6 cellular contexts compared by ENCODE assay signal in genomic region chr11:71588319-71588718, GRCh38. TPM values are rescaled to one million over a fixed set of nuclear protein-coding genes. Genes with fewer than 3 reads are reported as not detected.
"Had no signal": no experiment of that assay in that cellular context is flagged by ENCODE, and none has a peak within 500 bp of the region (broad histone marks: within the 10 kb centered on the region; RNA-seq: fewer than 3 reads in every experiment).

No MANE protein-coding gene starts in this region.

RNA-seq across cellular contexts. Expression of gene KRTAP5-11, which starts 5.6 kb away (rescaled TPM):
- total RNA-seq: activated CD4-positive, alpha-beta memory T cell treated with anti-CD3 and anti-CD28 coated beads for 36 hours; activated CD4-positive, alpha-beta T cell treated with anti-CD3 and anti-CD28 coated beads, Interleukin-2, amount 10 ng/mL, durations not matched to agents 7 days and 5 days; activated naive CD4-positive, alpha-beta T cell treated with anti-CD3 and anti-CD28 coated beads, Interleukin-2, amount 50 U/mL, for 72 hours; activated T-cell treated with anti-CD3 and anti-CD28 coated beads, Interleukin-2, amount 50 U/mL, for 4 hours; ascending aorta; T-helper 2 cell treated with Interferon-gamma antibody and Interleukin-4, amounts not matched to agents 100 ng/mL and 5 ng/mL, for 36 hours had no signal

RNA-seq across cellular contexts. Expression of gene KRTAP5-10, which starts 23.0 kb away (rescaled TPM):
- total RNA-seq: activated CD4-positive, alpha-beta memory T cell treated with anti-CD3 and anti-CD28 coated beads for 36 hours; activated CD4-positive, alpha-beta T cell treated with anti-CD3 and anti-CD28 coated beads, Interleukin-2, amount 10 ng/mL, durations not matched to agents 7 days and 5 days; activated naive CD4-positive, alpha-beta T cell treated with anti-CD3 and anti-CD28 coated beads, Interleukin-2, amount 50 U/mL, for 72 hours; activated T-cell treated with anti-CD3 and anti-CD28 coated beads, Interleukin-2, amount 50 U/mL, for 4 hours; ascending aorta; T-helper 2 cell treated with Interferon-gamma antibody and Interleukin-4, amounts not matched to agents 100 ng/mL and 5 ng/mL, for 36 hours had no signal

RNA-seq across cellular contexts. Expression of gene KRTAP5-9, which starts 40.1 kb away (rescaled TPM):
- total RNA-seq: activated naive CD4-positive, alpha-beta T cell treated with anti-CD3 and anti-CD28 coated beads, Interleukin-2, amount 50 U/mL, for 72 hours; activated T-cell treated with anti-CD3 and anti-CD28 coated beads, Interleukin-2, amount 50 U/mL, for 4 hours; ascending aorta had no signal

RNA-seq across cellular contexts. Expression of gene KRTAP5-8, which starts 50.5 kb away (rescaled TPM):
- total RNA-seq: activated CD4-positive, alpha-beta memory T cell treated with anti-CD3 and anti-CD28 coated beads for 36 hours; activated naive CD4-positive, alpha-beta T cell treated with anti-CD3 and anti-CD28 coated beads, Interleukin-2, amount 50 U/mL, for 72 hours; activated T-cell treated with anti-CD3 and anti-CD28 coated beads, Interleukin-2, amount 50 U/mL, for 4 hours; ascending aorta; T-helper 2 cell treated with Interferon-gamma antibody and Interleukin-4, amounts not matched to agents 100 ng/mL and 5 ng/mL, for 36 hours had no signal
